In the genomic region with DNA sequence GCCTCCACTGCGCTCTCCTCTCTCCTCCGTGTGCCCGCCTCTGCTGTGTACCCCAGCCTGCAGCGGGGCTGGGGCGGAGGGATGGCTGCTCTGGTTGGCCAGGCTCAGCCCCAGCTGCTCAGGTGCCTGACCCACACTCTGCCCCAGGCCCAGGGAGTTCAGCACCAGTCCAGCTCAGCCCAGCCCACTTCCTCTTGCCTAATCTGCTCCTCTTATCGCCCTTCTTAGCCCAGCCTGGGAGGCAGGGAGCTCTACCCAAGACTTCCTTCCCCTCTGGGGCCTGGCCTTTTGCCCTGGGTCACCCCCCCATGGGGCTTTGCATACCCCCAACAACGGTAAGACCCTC, we compare ENCODE assay signal across 10 cellular contexts. TPM values are rescaled to one million over a fixed set of nuclear protein-coding genes. Genes with fewer than 3 reads are reported as not detected.
DNase-seq lines count a peak whose midpoint lies in the region; ATAC-seq and TF ChIP-seq lines count a peak whose summit lies in the region.
"Had no signal": no experiment of that assay in that cellular context is flagged by ENCODE, and none has a peak within 500 bp of the region (broad histone marks: within the 10 kb centered on the region; RNA-seq: fewer than 3 reads in every experiment).

No MANE protein-coding gene starts in this region.

- CTCF ChIA-PET in activated CD8-positive, alpha-beta memory T cell treated with anti-CD3 and anti-CD28 coated beads, Interleukin-2, amount 10 ng/mL, durations not matched to agents 7 days and 5 days (lab: Charles Lee): interaction anchor here (0.7 to 17.8 kb wide), 18 partner anchors 12 to 263 kb away, joined by 3 to 411 read pairs (median 14); a partner anchor contains a TSS

- H3K4me3 ChIP-seq in DOHH2 (ENCODE audit: low read length) (peak overlapping the region; percentile 73), mucosa of descending colon (no peak overlapping the region)

- peaks cover 37% of the 10 kb centered on the region for H3K4me1 Mint-ChIP-seq in activated CD8-positive, alpha-beta memory T cell treated with anti-CD3 and anti-CD28 coated beads, Interleukin-2, amount 10 ng/mL, durations not matched to agents 7 days and 5 days

- H3K27ac Mint-ChIP-seq in activated CD8-positive, alpha-beta memory T cell treated with anti-CD3 and anti-CD28 coated beads, Interleukin-2, amount 10 ng/mL, durations not matched to agents 7 days and 5 days: peak overlapping the region; percentile 96

- H3K36me3 ChIP-seq in DOHH2 (ENCODE audit: control insufficient read depth, low read length): no peaks in the 10 kb centered on the region
- no peaks in the 10 kb centered on the region for H3K36me3 ChIP-seq in mucosa of descending colon (ENCODE audit: low read depth)
- H3K36me3 ChIP-seq: pancreas had no signal

- peak; percentile 22 for ATAC-seq in HG03175 (IDR thresholded peaks at IDR 0.05; ENCODE audit: unreplicated experiment)
- peak; percentile 45 for ATAC-seq in activated CD8-positive, alpha-beta memory T cell treated with anti-CD3 and anti-CD28 coated beads, Interleukin-2, amount 10 ng/mL, durations not matched to agents 7 days and 5 days
- peak; percentile 39 for ATAC-seq in mucosa of descending colon
- no peak for ATAC-seq in GM21825 (IDR thresholded peaks at IDR 0.05; ENCODE audit: unreplicated experiment)
- ATAC-seq in GM18498 (IDR thresholded peaks at IDR 0.05; ENCODE audit: unreplicated experiment): no peak

- H3K9me3 ChIP-seq in DOHH2 (ENCODE audit: control insufficient read depth, insufficient read depth, low read length) (no peaks in the 10 kb centered on the region), mucosa of descending colon (no peaks in the 10 kb centered on the region)
- H3K9me3 ChIP-seq: pancreas had no signal

- no peaks in the 10 kb centered on the region for H3K36me3 Mint-ChIP-seq in activated CD8-positive, alpha-beta memory T cell treated with anti-CD3 and anti-CD28 coated beads, Interleukin-2, amount 10 ng/mL, durations not matched to agents 7 days and 5 days

- peaks cover 23% of the 10 kb centered on the region for H3K27me3 ChIP-seq in DOHH2 (ENCODE audit: control insufficient read depth, low read length)
- H3K27me3 ChIP-seq: pancreas had no signal

- peaks cover 15% of the 10 kb centered on the region for H3K27me3 Mint-ChIP-seq in activated CD8-positive, alpha-beta memory T cell treated with anti-CD3 and anti-CD28 coated beads, Interleukin-2, amount 10 ng/mL, durations not matched to agents 7 days and 5 days

- peak overlapping the region; percentile 73 for H3K4me2 ChIP-seq in DOHH2 (ENCODE audit: low read length)

- H3F3A ChIP-seq in DOHH2 (ENCODE audit: control insufficient read depth, insufficient read depth): no peaks in the 10 kb centered on the region

- TF ChIP-seq CTCF in DOHH2 (IDR thresholded peaks at IDR 0.05; ENCODE audit: low read depth, low read length, poor library complexity, severe bottlenecking): no peak
- TF ChIP-seq CTCF in mucosa of descending colon (IDR thresholded peaks at IDR 0.05): no peak
- TF ChIP-seq CTCF in GM20000 (IDR thresholded peaks at IDR 0.05; ENCODE audit: extremely low read depth, missing control alignments): no peak

- H3K4me3 Mint-ChIP-seq in activated CD8-positive, alpha-beta memory T cell treated with anti-CD3 and anti-CD28 coated beads, Interleukin-2, amount 10 ng/mL, durations not matched to agents 7 days and 5 days: peak overlapping the region; percentile 91

- peak; percentile 52 for DNase-seq in activated CD8-positive, alpha-beta memory T cell treated with anti-CD3 and anti-CD28 coated beads, Interleukin-2, amount 10 ng/mL, durations not matched to agents 7 days and 5 days
- DNase-seq in mucosa of descending colon (peak in 2 of 3 donors; percentile 41 to 78), NCI-H1417 (lab: John Stamatoyannopoulos, UW) (no peak), GM20000 (ENCODE audit: low spot score) (no peak)
- DNase-seq: NCI-H187 treated with DMSO at 0.1 percent for 48 hours had no signal

- no peaks in the 10 kb centered on the region for H3K9me3 Mint-ChIP-seq in activated CD8-positive, alpha-beta memory T cell treated with anti-CD3 and anti-CD28 coated beads, Interleukin-2, amount 10 ng/mL, durations not matched to agents 7 days and 5 days (ENCODE audit: low read depth)

- H3K27ac ChIP-seq in DOHH2 (ENCODE audit: low read depth, low read length): no peak overlapping the region; the same call in 1 of the 2 replicates

- H3K4me1 ChIP-seq in DOHH2 (ENCODE audit: control insufficient read depth, low read length) (peaks cover 32% of the 10 kb centered on the region), mucosa of descending colon (ENCODE audit: low read depth) (peaks cover 2% of the 10 kb centered on the region)

- no peaks in the 10 kb centered on the region for H3K9me2 ChIP-seq in DOHH2 (replicated peaks; ENCODE audit: control insufficient read depth, low read length)

- intact Hi-C loops in mucosa of descending colon (cut with DNase I, micrococcal nuclease): no loop called here

- no peaks in the 10 kb centered on the region for H4K20me1 ChIP-seq in DOHH2 (ENCODE audit: control insufficient read depth, insufficient read depth, low read depth, low read length)

- no peaks in the 10 kb centered on the region for H3K79me2 ChIP-seq in DOHH2 (ENCODE audit: control insufficient read depth, low read length)

RNA-seq across cellular contexts. Expression of a gene that starts 1.1 kb away (rescaled TPM):
- total RNA-seq in activated CD8-positive, alpha-beta memory T cell treated with anti-CD3 and anti-CD28 coated beads, Interleukin-2, amount 10 ng/mL, durations not matched to agents 7 days and 5 days: 100 to 1,000 TPM; 104 to 120 TPM
- total RNA-seq in mucosa of descending colon: 10 to 100 TPM in 2 of 3 donors, 1 to 10 TPM in 1; 9.9 to 21.8 (median 17.4) TPM

RNA-seq across cellular contexts. Expression of a gene that starts 14.7 kb away (rescaled TPM):
- 10 to 100 TPM in 1 of 2 experiments, 1 to 10 TPM in 1; 4.9 to 10.2 TPM for total RNA-seq in activated CD8-positive, alpha-beta memory T cell treated with anti-CD3 and anti-CD28 coated beads, Interleukin-2, amount 10 ng/mL, durations not matched to agents 7 days and 5 days
- total RNA-seq in mucosa of descending colon: 100 to 1,000 TPM in 1 of 3 donors, 10 to 100 TPM in 2; 15.6 to 120 (median 21.1) TPM

RNA-seq across cellular contexts. Expression of a gene that starts 26.0 kb away (rescaled TPM):
- total RNA-seq in activated CD8-positive, alpha-beta memory T cell treated with anti-CD3 and anti-CD28 coated beads, Interleukin-2, amount 10 ng/mL, durations not matched to agents 7 days and 5 days: not detected
- total RNA-seq in mucosa of descending colon: under 1 TPM in 1 of 3 donors, not detected in 2; 0.25 TPM
- total RNA-seq: pancreas had no signal

RNA-seq across cellular contexts. Expression of a gene that starts 31.9 kb away (rescaled TPM):
- 1 to 10 TPM in 1 of 2 experiments, under 1 TPM in 1; 0.45 to 1.5 TPM for total RNA-seq in activated CD8-positive, alpha-beta memory T cell treated with anti-CD3 and anti-CD28 coated beads, Interleukin-2, amount 10 ng/mL, durations not matched to agents 7 days and 5 days
- total RNA-seq in mucosa of descending colon: 100 to 1,000 TPM in 1 of 3 donors, 10 to 100 TPM in 2; 34.9 to 204 (median 37.2) TPM

RNA-seq across cellular contexts. Expression of a gene that starts 42.0 kb away (rescaled TPM):
- total RNA-seq in activated CD8-positive, alpha-beta memory T cell treated with anti-CD3 and anti-CD28 coated beads, Interleukin-2, amount 10 ng/mL, durations not matched to agents 7 days and 5 days: not detected
- total RNA-seq in mucosa of descending colon: 1,000 to 10,000 TPM in 2 of 3 donors, 100 to 1,000 TPM in 1; 932 to 1,439 (median 1,228) TPM

Comparison
In these comparisons a context has a peak if more than half of its experiments do, and no peak if none do; other contexts are left out.
1. ATAC-seq: peak in HG03175 (single experiment), activated CD8-positive, alpha-beta memory T cell treated with anti-CD3 and anti-CD28 coated beads, Interleukin-2, amount 10 ng/mL, durations not matched to agents 7 days and 5 days (single experiment) and mucosa of descending colon (single experiment); none in GM21825 (single experiment) and GM18498 (single experiment).
2. DNase-seq: peak in activated CD8-positive, alpha-beta memory T cell treated with anti-CD3 and anti-CD28 coated beads, Interleukin-2, amount 10 ng/mL, durations not matched to agents 7 days and 5 days (single experiment) and mucosa of descending colon (2 of 3); none in NCI-H1417 (0 of 3) and GM20000 (single experiment).
3. RNA of a gene that starts 1.1 kb away (total RNA-seq): 104 to 120 TPM in activated CD8-positive, alpha-beta memory T cell treated with anti-CD3 and anti-CD28 coated beads, Interleukin-2, amount 10 ng/mL, durations not matched to agents 7 days and 5 days; 9.9 to 21.8 TPM in mucosa of descending colon; every median in the first group is over 4 times any median in the second.